9 cellular contexts compared by ENCODE assay signal in the genomic region with DNA sequence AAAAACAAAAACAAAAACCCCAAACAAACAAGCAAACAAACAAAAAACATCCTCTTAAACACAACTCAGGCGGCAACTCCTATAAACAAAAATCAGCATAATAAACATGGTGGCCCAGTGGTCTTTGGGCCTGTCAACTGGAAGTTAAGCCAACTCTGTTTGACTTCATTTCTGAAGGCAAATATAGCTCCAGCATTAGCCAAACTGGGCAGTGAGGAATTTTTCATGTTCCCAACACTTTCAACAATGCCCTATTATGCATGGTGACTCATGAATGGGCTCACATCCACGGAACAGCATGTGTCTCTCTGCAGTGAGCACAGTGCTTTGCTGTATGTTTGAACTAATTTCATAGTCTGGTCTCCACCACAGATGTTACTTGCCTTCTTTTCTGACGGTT.
DNase-seq lines count a peak whose midpoint lies in the region; ATAC-seq and TF ChIP-seq lines count a peak whose summit lies in the region.
"Had no signal": no experiment of that assay in that cellular context is flagged by ENCODE, and none has a peak within 500 bp of the region (broad histone marks: within the 10 kb centered on the region; RNA-seq: fewer than 3 reads in every experiment).

No MANE protein-coding gene starts in this region.

- H2BK12ac ChIP-seq in neuronal stem cell (ENCODE audit: low read length): no peak overlapping the region

- H3K27ac ChIP-seq in fibroblast of lung (ENCODE audit: insufficient read depth, low read length) (peak overlapping the region; percentile 79), neuronal stem cell (replicated peaks; ENCODE audit: low read length) (no peak overlapping the region)

- no peak overlapping the region for H2BK15ac ChIP-seq in neuronal stem cell (ENCODE audit: low read length)

- H3K36me3 Mint-ChIP-seq in activated naive CD4-positive, alpha-beta T cell treated with anti-CD3 and anti-CD28 coated beads, Interleukin-2, amount 50 U/mL, for 72 hours: no peaks in the 10 kb centered on the region

- H4K20me1 ChIP-seq in fibroblast of lung (ENCODE audit: control insufficient read depth, extremely low read depth, insufficient read depth, low read length): no peaks in the 10 kb centered on the region

- H3K27ac Mint-ChIP-seq in activated naive CD4-positive, alpha-beta T cell treated with anti-CD3 and anti-CD28 coated beads, Interleukin-2, amount 50 U/mL, for 72 hours: no peak overlapping the region

- H2AFZ ChIP-seq in fibroblast of lung (ENCODE audit: low read length) (no peak overlapping the region), neuronal stem cell (ENCODE audit: low read length) (peak overlapping the region; percentile 9)

- TF ChIP-seq CTCF in fibroblast of lung (conservative IDR thresholded peaks at IDR 0.05 in 1 of 2, IDR thresholded peaks at IDR 0.05 in 1 of 2; ENCODE audit: low read depth in 1 of 2, low read length in 2 of 2): no peak

- no peak overlapping the region for H3K4me2 ChIP-seq in fibroblast of lung (ENCODE audit: extremely low read depth, insufficient read depth, low read length)
- H3K4me2 ChIP-seq in neuronal stem cell (ENCODE audit: insufficient read depth, low read length, poor library complexity, severe bottlenecking): no peak overlapping the region

- H3K4me3 ChIP-seq in fibroblast of lung (replicated peaks in 1 of 4; ENCODE audit: control extremely low read depth in 1 of 4, insufficient read depth in 1 of 4, low read depth in 3 of 4, low read length in 4 of 4) (no peak overlapping the region), neuronal stem cell (ENCODE audit: low read length in 2 of 2) (no peak overlapping the region)

- H3K27me3 ChIP-seq in fibroblast of lung (ENCODE audit: control insufficient read depth, insufficient read depth, low read length) (no peaks in the 10 kb centered on the region), neuronal stem cell (ENCODE audit: control insufficient read depth in 3 of 3, insufficient read depth in 3 of 3, low read depth in 1 of 3, low read length in 3 of 3) (peaks cover 0 to 3% (median 0%) of the 10 kb centered on the region in 3 experiments)

- H3K23ac ChIP-seq in neuronal stem cell (ENCODE audit: low read depth, low read length, poor library complexity): no peak overlapping the region

- peaks cover 25% of the 10 kb centered on the region for H3K4me1 ChIP-seq in fibroblast of lung (ENCODE audit: control insufficient read depth, extremely low read depth, insufficient read depth, low read length)
- H3K4me1 ChIP-seq in neuronal stem cell (ENCODE audit: control insufficient read depth in 2 of 2, insufficient read depth in 1 of 2, low read depth in 1 of 2, low read length in 2 of 2): peaks cover 0 to 5% of the 10 kb centered on the region in 2 donors

- no peaks in the 10 kb centered on the region for H3K79me1 ChIP-seq in neuronal stem cell (ENCODE audit: low read depth, low read length)

- no peaks in the 10 kb centered on the region for H3K9me3 ChIP-seq in fibroblast of lung (ENCODE audit: control insufficient read depth, insufficient read depth, low read depth, low read length)
- H3K9me3 ChIP-seq in neuronal stem cell (replicated peaks in 1 of 2; ENCODE audit: control insufficient read depth in 2 of 2, insufficient read depth in 1 of 2, low read depth in 1 of 2, low read length in 2 of 2): no peaks in the 10 kb centered on the region

- H3K18ac ChIP-seq in neuronal stem cell (ENCODE audit: low read length): no peak overlapping the region

- DNase-seq in AG08396 (ENCODE audit: low spot score): peak; percentile 61
- peak; percentile 98 for DNase-seq in RPMI7951 (ENCODE audit: low read depth)
- peak; percentile 98 to 99 for DNase-seq in fibroblast of lung (ENCODE audit: low read depth in 2 of 2)
- no peak for DNase-seq in neuronal stem cell (ENCODE audit: low spot score)
- no peak for DNase-seq in ecto neural progenitor cell (ENCODE audit: low spot score)
- no peak for DNase-seq in DMS79 treated with DMSO at 0.1 percent for 48 hours (lab: John Stamatoyannopoulos, UW)
- DNase-seq in activated naive CD4-positive, alpha-beta T cell treated with anti-CD3 and anti-CD28 coated beads, Interleukin-2, amount 50 U/mL, for 72 hours (ENCODE audit: low spot score in 2 of 2): no peak
- DNase-seq: DND-41 had no signal

- H3K9ac ChIP-seq in fibroblast of lung (ENCODE audit: insufficient read depth, low read length) (no peak overlapping the region), neuronal stem cell (ENCODE audit: low read depth, low read length, poor library complexity) (no peak overlapping the region)

- no peak overlapping the region for H4K8ac ChIP-seq in neuronal stem cell (ENCODE audit: low read depth, low read length)

- no peak for ATAC-seq in GM21825 (IDR thresholded peaks at IDR 0.05; ENCODE audit: unreplicated experiment)
- no peak for ATAC-seq in activated naive CD4-positive, alpha-beta T cell treated with anti-CD3 and anti-CD28 coated beads, Interleukin-2, amount 50 U/mL, for 72 hours

- no peaks in the 10 kb centered on the region for H3K9me3 Mint-ChIP-seq in activated naive CD4-positive, alpha-beta T cell treated with anti-CD3 and anti-CD28 coated beads, Interleukin-2, amount 50 U/mL, for 72 hours

- H4K91ac ChIP-seq in neuronal stem cell (ENCODE audit: low read depth, low read length, poor library complexity): no peak overlapping the region

- H3K79me2 ChIP-seq in fibroblast of lung (ENCODE audit: control insufficient read depth, insufficient read depth, low read length): no peaks in the 10 kb centered on the region

- no peaks in the 10 kb centered on the region for H3K36me3 ChIP-seq in fibroblast of lung (ENCODE audit: control insufficient read depth, insufficient read depth, low read length)
- no peaks in the 10 kb centered on the region for H3K36me3 ChIP-seq in neuronal stem cell (replicated peaks in 1 of 2; ENCODE audit: control insufficient read depth in 2 of 2, insufficient read depth in 2 of 2, low read length in 2 of 2)

- no peak overlapping the region for H3K14ac ChIP-seq in neuronal stem cell (ENCODE audit: low read length)

- H3K4ac ChIP-seq in neuronal stem cell (ENCODE audit: low read length): no peak overlapping the region

- no peak overlapping the region for H2BK120ac ChIP-seq in neuronal stem cell (ENCODE audit: low read depth, low read length)

- WGBS in neuronal stem cell (ENCODE audit: extremely low coverage in 2 of 2, insufficient read length in 2 of 2, insufficient replicate concordance in 1 of 2), 2 donors: no CpG with 5 or more reads among the region's 3 CpGs

- H2BK5ac ChIP-seq in neuronal stem cell (ENCODE audit: low read length): no peak overlapping the region

- no peak overlapping the region for H2AK5ac ChIP-seq in neuronal stem cell (ENCODE audit: low read depth, low read length)

Comparison
In these comparisons a context has a peak if more than half of its experiments do, and no peak if none do; other contexts are left out.
1. DNase-seq: peak in AG08396 (single experiment), RPMI7951 (single experiment) and fibroblast of lung (2 of 2); none in neuronal stem cell (single experiment), ecto neural progenitor cell (single experiment), DMS79 treated with DMSO at 0.1 percent for 48 hours (single experiment) and activated naive CD4-positive, alpha-beta T cell treated with anti-CD3 and anti-CD28 coated beads, Interleukin-2, amount 50 U/mL, for 72 hours (0 of 2).